In the genomic region with DNA sequence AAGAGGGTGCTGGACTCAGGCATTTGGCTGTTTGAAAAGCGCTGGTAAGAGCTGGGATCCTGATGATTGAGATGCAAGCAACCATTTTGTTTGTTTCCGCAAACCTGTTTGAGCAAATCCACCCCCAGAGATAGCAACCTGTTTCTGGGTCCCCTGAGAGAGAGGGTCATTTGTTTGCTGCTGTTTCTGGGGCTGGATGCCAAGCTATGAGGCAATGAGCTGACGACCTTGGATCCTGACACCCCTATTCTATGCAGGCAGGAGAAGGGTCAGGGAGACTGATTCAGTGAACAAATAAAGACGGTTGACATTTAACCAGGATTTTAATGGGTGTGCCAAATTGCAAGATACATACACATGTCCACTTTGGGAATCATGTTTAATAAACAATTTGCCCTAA, we compare ENCODE assay signal across 23 cellular contexts. TPM values are rescaled to one million over a fixed set of nuclear protein-coding genes. Genes with fewer than 3 reads are reported as not detected.
"Had no signal": no experiment of that assay in that cellular context is flagged by ENCODE, and none has a peak within 500 bp of the region (broad histone marks: within the 10 kb centered on the region; RNA-seq: fewer than 3 reads in every experiment).

No MANE protein-coding gene starts in this region.

- H3K4me3 ChIP-seq: ascending aorta, esophagus squamous epithelium, heart right ventricle, spleen, tibial artery had no signal

- H3K27ac ChIP-seq: ascending aorta, heart right ventricle, spleen, tibial artery had no signal

- H3K4me1 ChIP-seq: ascending aorta, spleen had no signal

- H3K27me3 ChIP-seq: ascending aorta had no signal

- H3K36me3 ChIP-seq: ascending aorta, esophagus squamous epithelium, heart right ventricle, spleen, tibial artery had no signal

- DNase-seq: activated CD4-positive, alpha-beta T cell treated with anti-CD3 and anti-CD28 coated beads for 48 hours; activated CD4-positive, CD25-positive, alpha-beta regulatory T cell; activated CD8-positive, alpha-beta T cell treated with anti-CD3 and anti-CD28 coated beads for 36 hours; activated effector memory CD4-positive, alpha-beta T cell treated with Interleukin-2 at 50 U/mL for 16 hours; activated naive CD4-positive, alpha-beta T cell treated with anti-CD3 and anti-CD28 coated beads, Interleukin-2, amount 50 U/mL, for 16 hours; activated T-cell treated with anti-CD3 and anti-CD28 coated beads, Interleukin-2, amount 50 U/mL, for 24 hours; dermis blood vessel endothelial cell; effector memory CD8-positive, alpha-beta T cell; esophagus squamous epithelium; heart right ventricle; left ventricle myocardium superior; mesenchymal stem cell; naive thymus-derived CD8-positive, alpha-beta T cell; spleen; stimulated activated CD4-positive, alpha-beta T cell treated with anti-CD3 and anti-CD28 coated beads, Interleukin-4, amount 100 ng/mL, for 4 hours; T-helper 1 cell; T-helper 9 cell; tibial artery had no signal

- ATAC-seq: activated CD8-positive, alpha-beta T cell treated with anti-CD3 and anti-CD28 coated beads for 36 hours; effector memory CD8-positive, alpha-beta T cell; heart right ventricle; left ventricle myocardium superior; naive thymus-derived CD8-positive, alpha-beta T cell; stimulated activated memory B cell treated with anti-CD40 and anti-IgM and Interleukin-4, amounts not matched to agents 10 μg/mL and 1 μg/mL and 100 μg/mL, for 72 hours had no signal

- H3K9me3 ChIP-seq: ascending aorta, esophagus squamous epithelium, heart right ventricle, spleen, tibial artery had no signal

RNA-seq across cellular contexts. Expression of gene SLC6A1, which starts 9.9 kb away (rescaled TPM):
- total RNA-seq: activated CD8-positive, alpha-beta T cell treated with anti-CD3 and anti-CD28 coated beads for 36 hours; bronchial epithelial cell; dermis blood vessel endothelial cell; kidney epithelial cell; naive thymus-derived CD8-positive, alpha-beta T cell; renal cortical epithelial cell had no signal
